9 cellular contexts compared by ENCODE assay signal in genomic region chr6:29633532-29633901, GRCh38. TPM values are rescaled to one million over a fixed set of nuclear protein-coding genes. Genes with fewer than 3 reads are reported as not detected.
DNase-seq lines count a peak whose midpoint lies in the region; ATAC-seq and TF ChIP-seq lines count a peak whose summit lies in the region.
"Had no signal": no experiment of that assay in that cellular context is flagged by ENCODE, and none has a peak within 500 bp of the region (broad histone marks: within the 10 kb centered on the region; RNA-seq: fewer than 3 reads in every experiment).

No MANE protein-coding gene starts in this region.

- no peak for ATAC-seq in activated naive CD8-positive, alpha-beta T cell treated with anti-CD3 and anti-CD28 coated beads, Interleukin-2, amount 50 U/mL, for 24 hours
- ATAC-seq in stimulated activated memory B cell treated with anti-CD40 and anti-IgM and Interleukin-4, amounts not matched to agents 10 μg/mL and 1 μg/mL and 100 μg/mL, for 72 hours: no peak
- ATAC-seq in HG03442 (IDR thresholded peaks at IDR 0.05; ENCODE audit: unreplicated experiment) (no peak), HG02678 (IDR thresholded peaks at IDR 0.05; ENCODE audit: unreplicated experiment) (no peak)

- DNase-seq in A673 (ENCODE audit: low spot score) (peak; percentile 42), NCI-H1436 (lab: John Stamatoyannopoulos, UW) (no peak)
- DNase-seq in activated naive CD8-positive, alpha-beta T cell treated with anti-CD3 and anti-CD28 coated beads, Interleukin-2, amount 50 U/mL, for 24 hours: no peak

- no peaks in the 10 kb centered on the region for H3K27me3 ChIP-seq in A673 (replicated peaks; ENCODE audit: insufficient read depth, low read depth, low read length, poor library complexity)
- H3K27me3 ChIP-seq in iPS-18a (ENCODE audit: control insufficient read depth, insufficient read depth, low read length): no peaks in the 10 kb centered on the region

- H3K36me3 ChIP-seq in A673 (ENCODE audit: insufficient read depth, low read length, poor library complexity, severe bottlenecking) (no peaks in the 10 kb centered on the region), HEK293 (ENCODE audit: control insufficient read depth in 2 of 2, insufficient read depth in 1 of 2, low read length in 2 of 2) (peaks cover 0 to 11% of the 10 kb centered on the region in 2 experiments; a peak in 1 of 3 replicates), iPS-18a (ENCODE audit: control insufficient read depth, low read depth, low read length) (no peaks in the 10 kb centered on the region)

- no peaks in the 10 kb centered on the region for H3K9me3 ChIP-seq in A673 (ENCODE audit: low read depth, low read length, poor library complexity, severe bottlenecking)
- H3K9me3 ChIP-seq in HEK293 (ENCODE audit: control insufficient read depth, insufficient read depth, low read depth, low read length): no peaks in the 10 kb centered on the region
- no peaks in the 10 kb centered on the region for H3K9me3 ChIP-seq in iPS-18a (ENCODE audit: control insufficient read depth, low read depth, low read length)

- H3K27ac ChIP-seq in A673 (ENCODE audit: low read depth, low read length, poor library complexity, severe bottlenecking) (peak overlapping the region; percentile 77), HEK293 (ENCODE audit: extremely low read depth, low read depth, low read length) (peak overlapping the region; percentile 42; the same call in 1 of the 2 replicates), iPS-18a (ENCODE audit: low read length) (peak overlapping the region; percentile 67)

- H3K9me3 Mint-ChIP-seq in activated naive CD8-positive, alpha-beta T cell treated with anti-CD3 and anti-CD28 coated beads, Interleukin-2, amount 50 U/mL, for 24 hours: no peaks in the 10 kb centered on the region
- H3K9me3 Mint-ChIP-seq in stimulated activated memory B cell treated with anti-CD40 and anti-IgM and Interleukin-4, amounts not matched to agents 10 μg/mL and 1 μg/mL and 100 μg/mL, for 72 hours: no peaks in the 10 kb centered on the region

- peak overlapping the region; percentile 68 for H3K27ac Mint-ChIP-seq in activated naive CD8-positive, alpha-beta T cell treated with anti-CD3 and anti-CD28 coated beads, Interleukin-2, amount 50 U/mL, for 24 hours
- peak overlapping the region; percentile 56 for H3K27ac Mint-ChIP-seq in stimulated activated memory B cell treated with anti-CD40 and anti-IgM and Interleukin-4, amounts not matched to agents 10 μg/mL and 1 μg/mL and 100 μg/mL, for 72 hours

- CTCF ChIA-PET in A673 (lab: Charles Lee): interaction anchor here (0.6 to 2.0 kb wide), 5 partner anchors 14 to 258 kb away, joined by 3 to 15 read pairs (median 5); no protein-coding TSS in a partner anchor
- CTCF ChIA-PET in HEK293 (lab: Yijun Ruan, JAX): interaction anchor here (0.6 to 2.8 kb wide), 8 partner anchors 14 to 1004 kb away, joined by 3 to 32 read pairs (median 5); no protein-coding TSS in a partner anchor

- BruUV-seq in A673 (replicated peaks; lab: Mats Ljungman, UMichigan): no TSS peak

- H3K36me3 Mint-ChIP-seq in activated naive CD8-positive, alpha-beta T cell treated with anti-CD3 and anti-CD28 coated beads, Interleukin-2, amount 50 U/mL, for 24 hours (ENCODE audit: low read depth): peaks cover 2% of the 10 kb centered on the region
- no peaks in the 10 kb centered on the region for H3K36me3 Mint-ChIP-seq in stimulated activated memory B cell treated with anti-CD40 and anti-IgM and Interleukin-4, amounts not matched to agents 10 μg/mL and 1 μg/mL and 100 μg/mL, for 72 hours

- peak overlapping the region; percentile 86 for H3K4me3 Mint-ChIP-seq in activated naive CD8-positive, alpha-beta T cell treated with anti-CD3 and anti-CD28 coated beads, Interleukin-2, amount 50 U/mL, for 24 hours
- H3K4me3 Mint-ChIP-seq in stimulated activated memory B cell treated with anti-CD40 and anti-IgM and Interleukin-4, amounts not matched to agents 10 μg/mL and 1 μg/mL and 100 μg/mL, for 72 hours: peak overlapping the region; percentile 82

- intact Hi-C loops in A673 (cut with micrococcal nuclease; ENCODE audit: unreplicated experiment): no loop called here

- TF ChIP-seq CTCF in A673 (conservative IDR thresholded peaks at IDR 0.05; ENCODE audit: low read depth, low read length): no peak
- no peak for TF ChIP-seq CTCF in HEK293 (tag by site-specific recombination; IDR thresholded peaks at IDR 0.05)

- H3K9ac ChIP-seq in iPS-18a (ENCODE audit: low read length): peak overlapping the region; percentile 73

- POLR2A ChIA-PET in A673 (lab: Charles Lee; ENCODE audit: low non-redundant PET) (interaction anchor here (0.6 kb wide), 1 partner anchor 688 kb away, joined by 4 read pairs; no protein-coding TSS in a partner anchor), HEK293 (lab: Yijun Ruan, JAX) (interaction anchor here (0.5 to 2.2 kb wide), 13 partner anchors 8 to 743 kb away, joined by 3 to 34 read pairs (median 4); no protein-coding TSS in a partner anchor)

- H3K27me3 Mint-ChIP-seq in activated naive CD8-positive, alpha-beta T cell treated with anti-CD3 and anti-CD28 coated beads, Interleukin-2, amount 50 U/mL, for 24 hours: peaks cover 10% of the 10 kb centered on the region
- H3K27me3 Mint-ChIP-seq in stimulated activated memory B cell treated with anti-CD40 and anti-IgM and Interleukin-4, amounts not matched to agents 10 μg/mL and 1 μg/mL and 100 μg/mL, for 72 hours: no peaks in the 10 kb centered on the region

- peaks cover 33% of the 10 kb centered on the region for H3K4me1 ChIP-seq in A673 (ENCODE audit: insufficient read depth, low read length, poor library complexity, severe bottlenecking)
- peaks cover 4% of the 10 kb centered on the region; the same call in 1 of the 2 replicates for H3K4me1 ChIP-seq in HEK293 (ENCODE audit: control insufficient read depth, insufficient read depth, low read length)
- peaks cover 31% of the 10 kb centered on the region for H3K4me1 ChIP-seq in iPS-18a (ENCODE audit: control insufficient read depth, low read depth, low read length)

- H3K4me3 ChIP-seq in A673 (ENCODE audit: low read depth, low read length, poor library complexity, severe bottlenecking): peak overlapping the region; percentile 84
- peak overlapping the region; percentile 77 for H3K4me3 ChIP-seq in HEK293 (ENCODE audit: low read depth, low read length)
- H3K4me3 ChIP-seq in iPS-18a (ENCODE audit: low read length): peak overlapping the region; percentile 85

- peaks cover 40% of the 10 kb centered on the region for H3K4me1 Mint-ChIP-seq in activated naive CD8-positive, alpha-beta T cell treated with anti-CD3 and anti-CD28 coated beads, Interleukin-2, amount 50 U/mL, for 24 hours
- peaks cover 59% of the 10 kb centered on the region for H3K4me1 Mint-ChIP-seq in stimulated activated memory B cell treated with anti-CD40 and anti-IgM and Interleukin-4, amounts not matched to agents 10 μg/mL and 1 μg/mL and 100 μg/mL, for 72 hours

TF ChIP-seq in HEK293, 187 proteins besides CTCF, POLR2A, EP300 and RAD21 (continues in another document):
- TF ChIP-seq ZNF335 (tag by site-specific recombination; conservative IDR thresholded peaks at IDR 0.05) (peak; percentile 17; the same call in 1 of the 2 replicates), ZNF76 (tag by site-specific recombination; IDR thresholded peaks at IDR 0.05; ENCODE audit: borderline replicate concordance, low read depth) (0 out of 2 replicates have a peak, but pooled peaks have one; percentile 1), ZNF202 (tag by site-specific recombination; IDR thresholded peaks at IDR 0.05; ENCODE audit: borderline replicate concordance) (no peak), PRDM1 (tag by site-specific recombination; IDR thresholded peaks at IDR 0.05) (peak; percentile 82), ZNF362 (tag by site-specific recombination; IDR thresholded peaks at IDR 0.05) (no peak), ZNF561 (tag by site-specific recombination; IDR thresholded peaks at IDR 0.05; ENCODE audit: borderline replicate concordance) (no peak), ZFP41 (tag by site-specific recombination; IDR thresholded peaks at IDR 0.05; ENCODE audit: borderline replicate concordance) (no peak), ZNF600 (tag by site-specific recombination; IDR thresholded peaks at IDR 0.05) (peak; percentile 96), PATZ1 (tag by site-specific recombination; IDR thresholded peaks at IDR 0.05) (no peak)

RNA-seq across cellular contexts. Expression of gene GABBR1, which starts 0.5 kb away (rescaled TPM):
- total RNA-seq in A673 (2021): 72.4 and 81.3 TPM in 2 replicates

RNA-seq across cellular contexts. Expression of gene MOG, which starts 23.4 kb away (rescaled TPM):
- not detected in 2 replicates for total RNA-seq in A673 (2021)
- total RNA-seq: dermis microvascular lymphatic vessel endothelial cell had no signal

RNA-seq across cellular contexts. Expression of gene ZFP57, which starts 47.4 kb away (rescaled TPM):
- not detected in 2 replicates for total RNA-seq in A673 (2021)

RNA-seq across cellular contexts. Expression of gene OR2H2, which starts 48.6 kb away (rescaled TPM):
- total RNA-seq in A673 (2021): not detected in 2 replicates
- total RNA-seq: dermis microvascular lymphatic vessel endothelial cell had no signal
